8 cellular contexts compared by ENCODE assay signal in the genomic region with DNA sequence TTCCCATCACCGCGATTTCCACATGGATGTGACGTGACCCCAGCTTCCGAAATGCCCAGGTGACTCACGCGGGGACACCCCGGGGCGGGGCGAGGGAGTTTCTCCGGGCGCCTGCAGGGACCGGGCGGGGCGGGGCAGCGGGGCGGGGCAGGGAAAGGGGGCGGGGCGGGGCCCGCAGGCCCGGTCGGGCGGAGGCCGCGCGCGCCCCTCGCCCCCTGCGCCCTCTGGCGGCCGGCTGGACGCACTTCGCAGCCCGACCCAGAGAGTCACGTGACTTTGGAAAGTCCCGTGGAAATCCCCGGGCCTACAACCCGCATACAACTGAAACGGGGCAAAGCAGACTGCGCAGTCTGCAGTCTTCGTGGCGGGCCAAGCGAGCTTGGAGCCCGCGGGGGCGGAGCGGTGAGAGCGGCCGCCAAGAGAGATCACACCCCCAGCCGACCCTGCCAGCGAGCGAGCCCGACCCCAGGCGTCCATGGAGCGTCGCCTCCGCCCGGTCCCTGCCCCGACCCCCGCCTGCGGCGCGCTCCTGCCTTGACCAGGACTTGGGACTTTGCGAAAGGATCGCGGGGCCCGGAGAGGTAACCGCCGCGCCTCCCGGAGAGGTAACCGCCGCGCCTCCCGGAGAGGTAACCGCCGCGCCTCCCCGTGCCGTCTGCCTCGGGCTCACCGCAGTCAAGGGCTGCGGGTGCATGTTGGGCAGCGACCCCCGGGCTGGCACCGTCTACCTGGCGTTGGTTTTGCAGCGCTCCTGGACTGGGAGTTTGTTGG. TPM values are rescaled to one million over a fixed set of nuclear protein-coding genes. Genes with fewer than 3 reads are reported as not detected.
DNase-seq lines count a peak whose midpoint lies in the region; ATAC-seq lines count a peak whose summit lies in the region.

TSS of gene TNFAIP3 (plus strand) at position 346 of the 771 bp plus-strand sequence. CDS start 3,969 bp downstream, outside the sequence.

- intact Hi-C loops in sciatic nerve (cut with DNase I), result no loop called here

- peak; percentile 70 for ATAC-seq in HG02938 (IDR thresholded peaks at IDR 0.05; ENCODE audit: unreplicated experiment)
- ATAC-seq in sciatic nerve, result peak; percentile 92

- DNase-seq in NCI-H187 (lab: John Stamatoyannopoulos, UW) (peak; percentile 50 to 84), NCI-H187 treated with DMSO at 0.1 percent for 48 hours (lab: John Stamatoyannopoulos, UW) (no peak), NCI-H1694 (lab: John Stamatoyannopoulos, UW) (peak; percentile 28), T-helper 9 cell (peak; percentile 94), astrocyte of the hippocampus (ENCODE audit: low read depth, low spot score) (peak; percentile 98), hypothalamus (lab: John Stamatoyannopoulos, UW) (peak; percentile 27 to 90 (median 76)), sciatic nerve (ENCODE audit: low spot score) (peak; percentile 95)

RNA-seq across cellular contexts. Expression of gene TNFAIP3, which starts in this region (rescaled TPM):
- 37.5 TPM for total RNA-seq in sciatic nerve
